2 cellular contexts compared by ENCODE assay signal in the genomic region with DNA sequence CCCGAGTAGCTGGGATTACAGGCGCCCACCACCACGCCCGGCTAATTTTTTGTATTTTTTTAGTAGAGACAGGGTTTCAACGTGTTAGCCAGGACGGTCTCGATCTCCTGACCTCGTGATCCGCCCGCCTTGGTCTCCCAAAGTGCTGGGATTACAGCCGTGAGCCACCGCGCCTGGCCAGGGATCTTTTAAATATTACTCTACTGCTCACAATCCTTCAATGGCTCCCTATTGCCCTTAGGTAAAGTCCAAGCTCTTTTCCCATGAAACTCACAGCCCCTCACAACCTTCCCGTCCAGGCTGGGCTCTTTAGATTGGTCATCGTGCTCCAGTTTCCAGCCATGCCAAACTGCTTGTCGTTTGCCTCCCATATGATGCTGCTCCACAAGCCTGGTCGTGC. TPM values are rescaled to one million over a fixed set of nuclear protein-coding genes. Genes with fewer than 3 reads are reported as not detected.
"Had no signal": no experiment of that assay in that cellular context is flagged by ENCODE, and none has a peak within 500 bp of the region (broad histone marks: within the 10 kb centered on the region; RNA-seq: fewer than 3 reads in every experiment).

No MANE protein-coding gene starts in this region.

RNA-seq across cellular contexts. Expression of gene RHBDL3, which starts 2.1 kb away (rescaled TPM):
- total RNA-seq: PC-9, SJCRH30 had no signal
